Comparison of ENCODE assay signal across 8 cellular contexts in the genomic region with DNA sequence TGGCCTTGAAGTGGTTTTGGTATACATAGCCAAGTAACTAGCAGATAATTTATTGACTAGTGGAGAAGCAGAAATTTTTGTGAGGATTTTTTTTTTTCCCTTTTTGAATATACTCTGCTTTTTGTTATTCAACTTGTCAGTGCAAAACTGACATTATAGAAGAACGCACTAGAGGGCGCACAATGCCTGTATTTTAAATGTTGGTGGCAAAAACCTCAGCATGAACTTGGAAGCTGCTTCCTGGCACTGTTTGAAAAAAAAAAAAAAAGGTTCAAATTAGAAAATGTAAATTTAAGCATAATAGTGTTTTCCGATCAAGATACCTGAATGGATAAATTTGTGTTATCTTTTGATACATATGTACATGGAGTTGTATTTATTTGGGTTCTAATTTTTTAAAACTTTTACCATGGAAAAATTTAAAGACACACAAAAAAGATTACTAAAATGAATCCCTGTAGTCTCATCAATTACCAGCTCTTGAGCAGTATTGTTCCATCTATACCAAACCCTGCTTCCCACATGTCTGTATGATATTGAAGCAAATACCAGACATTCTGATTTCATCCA. TPM values are rescaled to one million over a fixed set of nuclear protein-coding genes. Genes with fewer than 3 reads are reported as not detected.
DNase-seq lines count a peak whose midpoint lies in the region; ATAC-seq and TF ChIP-seq lines count a peak whose summit lies in the region.

No MANE protein-coding gene starts in this region.

- no peaks in the 10 kb centered on the region for H3K36me3 ChIP-seq in BJ (ENCODE audit: control insufficient read depth, insufficient read depth, low read length)
- no peaks in the 10 kb centered on the region for H3K36me3 ChIP-seq in colonic mucosa
- peaks cover 0 to 2% (median 0%) of the 10 kb centered on the region in 4 donors for H3K36me3 ChIP-seq in right lobe of liver

- CTCF ChIA-PET in BJ (lab: Yijun Ruan, JAX), result interaction anchor here (0.6 to 4.4 kb wide), 13 partner anchors 9 to 552 kb away, joined by 3 to 42 read pairs (median 6); no protein-coding TSS in a partner anchor

- POLR2A ChIA-PET in BJ (lab: Charles Lee), result interaction anchor here (0.6 kb wide), 2 partner anchors 71 to 208 kb away, joined by 3 to 4 read pairs; no protein-coding TSS in a partner anchor

- intact Hi-C loops in colonic mucosa (cut with DNase I) (loop anchor here (5.0 kb wide), 2 partner anchors 96 to 541 kb away; no protein-coding TSS in a partner anchor), right lobe of liver (cut with DNase I) (no loop called here)

- H3K27me3 ChIP-seq in BJ (ENCODE audit: control insufficient read depth, insufficient read depth, low read length) (no peaks in the 10 kb centered on the region), colonic mucosa (no peaks in the 10 kb centered on the region), right lobe of liver (no peaks in the 10 kb centered on the region)

- no peak for TF ChIP-seq POLR2A in right lobe of liver (IDR thresholded peaks at IDR 0.05)

- no peak overlapping the region for H3K27ac ChIP-seq in colonic mucosa
- no peak overlapping the region for H3K27ac ChIP-seq in right lobe of liver

- no peak overlapping the region for H3K4me3 ChIP-seq in BJ (ENCODE audit: low read depth, low read length)
- no peak overlapping the region for H3K4me3 ChIP-seq in colonic mucosa
- H3K4me3 ChIP-seq in right lobe of liver, result no peak overlapping the region

- DNase-seq in BJ (ENCODE audit: low read depth) (no peak), NCI-H2107 treated with DMSO at 0.1 percent for 48 hours (lab: John Stamatoyannopoulos, UW; ENCODE audit: unreplicated experiment) (peak; percentile 27), colonic mucosa (peak; percentile 75), right lobe of liver (peak in 1 of 3 donors; percentile 64)
- DNase-seq in activated CD4-positive, CD25-positive, alpha-beta regulatory T cell treated with anti-CD3 and anti-CD28 coated beads, Interleukin-2, amount 50 U/mL, for 16 hours (ENCODE audit: low read depth, low spot score), result peak; percentile 47
- DNase-seq in stimulated activated CD8-positive, alpha-beta memory T cell treated with anti-CD3 and anti-CD28 coated beads, Interleukin-2, amount 100 ng/mL, for 1 hour (ENCODE audit: low read depth in 2 of 2), result peak; percentile 29 to 31

- peak; percentile 55 for TF ChIP-seq CTCF in BJ (IDR thresholded peaks at IDR 0.05; ENCODE audit: insufficient read depth, low read depth, low read length)
- peak; percentile 55 for TF ChIP-seq CTCF in colonic mucosa (IDR thresholded peaks at IDR 0.05)
- peak; percentile 59 to 73 (median 67) for TF ChIP-seq CTCF in right lobe of liver (IDR thresholded peaks at IDR 0.05)

- ATAC-seq in GM21447 (IDR thresholded peaks at IDR 0.05; ENCODE audit: unreplicated experiment) (peak; percentile 58), right lobe of liver (peak; percentile 80 to 92 (median 87)), HG03095 (IDR thresholded peaks at IDR 0.05; ENCODE audit: unreplicated experiment) (no peak)

- H3K9ac ChIP-seq in colonic mucosa (ENCODE audit: low read depth in 2 of 2, low read length in 2 of 2), result no peak overlapping the region

- WGBS in right lobe of liver (ENCODE audit: insufficient coverage, low coverage, low lambda C conversion rate, missing lambda C conversion rate), result 1% methylated on average over 3 of the region's 3 CpGs

- H3K9me3 ChIP-seq in colonic mucosa, result no peaks in the 10 kb centered on the region
- H3K9me3 ChIP-seq in right lobe of liver, result no peaks in the 10 kb centered on the region

- H3K4me1 ChIP-seq in colonic mucosa (no peaks in the 10 kb centered on the region), right lobe of liver (peaks cover 0 to 5% (median 0%) of the 10 kb centered on the region in 4 donors)

RNA-seq across cellular contexts. Expression of a gene that starts 56.0 kb away (rescaled TPM):
- 29.5 and 34.3 TPM in 2 replicates for polyA plus RNA-seq in BJ (2011; rRNA removed)
- 10.6 and 11.6 TPM in 2 replicates for polyA minus RNA-seq in BJ (2011; rRNA and poly(A)+ RNA removed)
- total RNA-seq in colonic mucosa (10 to 100 TPM; 17.1 to 17.8 TPM), right lobe of liver (10 to 100 TPM; 11.2 to 17.4 (median 12.8) TPM)
